8 cellular contexts compared by ENCODE assay signal in the genomic region with DNA sequence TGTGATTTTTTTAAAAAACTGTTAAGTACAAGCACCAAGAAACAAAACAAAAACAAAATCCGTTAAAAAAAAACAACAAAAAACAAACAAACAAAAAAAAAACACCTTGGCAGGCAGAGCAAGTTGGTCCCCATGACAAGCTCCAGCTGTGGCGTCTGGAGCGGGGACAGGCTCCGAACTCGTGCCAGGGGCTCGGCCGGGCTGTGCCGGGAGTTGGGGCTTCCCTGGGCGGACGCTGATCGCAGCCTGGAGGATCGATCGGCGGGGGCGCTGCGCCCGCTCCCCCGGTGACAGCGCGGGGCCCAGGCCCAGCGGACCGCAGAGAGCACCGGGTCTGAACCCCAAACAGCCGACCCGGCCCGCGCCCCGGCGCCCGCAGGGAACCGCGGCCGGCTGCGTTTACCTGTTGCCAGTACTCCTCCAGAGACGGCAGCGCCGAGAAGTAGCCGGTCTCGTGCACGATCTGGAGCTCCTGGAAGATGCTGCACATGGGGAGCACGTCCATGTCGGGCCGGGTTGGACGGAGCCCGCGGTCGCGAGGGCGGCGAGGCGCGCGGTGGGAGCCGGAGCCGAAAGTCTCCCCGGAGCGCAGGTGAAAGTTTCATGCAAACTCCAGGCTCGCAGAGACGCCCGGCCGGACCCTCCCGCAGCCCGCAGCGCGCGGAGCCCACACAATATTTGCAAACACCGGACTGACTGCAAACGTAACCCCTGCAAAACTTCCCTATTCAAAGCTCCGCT. TPM values are rescaled to one million over a fixed set of nuclear protein-coding genes. Genes with fewer than 3 reads are reported as not detected.
DNase-seq lines count a peak whose midpoint lies in the region; ATAC-seq and TF ChIP-seq lines count a peak whose summit lies in the region.

A gene (minus strand): TSS at position 700 of the 741 bp plus-strand sequence. CDS start 195 bp downstream, at position 505.

- peaks cover 34% of the 10 kb centered on the region for H3K4me1 Mint-ChIP-seq in dendritic cell treated with granulocyte-macrophage colony-stimulating factor and Interleukin-4, amounts not matched to agents 40 ng/mL and 50 ng/mL, for 4 days (ENCODE audit: low read depth)
- H3K4me1 Mint-ChIP-seq in stimulated activated naive CD8-positive, alpha-beta T cell treated with anti-CD3 and anti-CD28 coated beads, Interleukin-15, Interleukin-2, amounts not matched to agents 100 ng/mL and 50 ng/mL, for 24 hours (ENCODE audit: low read depth): peaks cover 46% of the 10 kb centered on the region

- H3K4me3 ChIP-seq in RWPE2 (ENCODE audit: severe bottlenecking) (peak within 1 kb of the TSS; percentile 71), right lobe of liver (peak within 1 kb of the TSS; percentile 69 to 87 (median 72))

- peaks cover 2% of the 10 kb centered on the region for H3K9me3 ChIP-seq in RWPE2 (ENCODE audit: severe bottlenecking)
- H3K9me3 ChIP-seq in right lobe of liver: no peaks in the 10 kb centered on the region

- TF ChIP-seq POLR2A in right lobe of liver (IDR thresholded peaks at IDR 0.05): no peak

- H3K27me3 Mint-ChIP-seq in dendritic cell treated with granulocyte-macrophage colony-stimulating factor and Interleukin-4, amounts not matched to agents 40 ng/mL and 50 ng/mL, for 4 days: no peaks in the 10 kb centered on the region
- H3K27me3 Mint-ChIP-seq in stimulated activated naive CD8-positive, alpha-beta T cell treated with anti-CD3 and anti-CD28 coated beads, Interleukin-15, Interleukin-2, amounts not matched to agents 100 ng/mL and 50 ng/mL, for 24 hours: no peaks in the 10 kb centered on the region

- H3K36me3 Mint-ChIP-seq in dendritic cell treated with granulocyte-macrophage colony-stimulating factor and Interleukin-4, amounts not matched to agents 40 ng/mL and 50 ng/mL, for 4 days (ENCODE audit: low read depth): peaks cover 66% of the 10 kb centered on the region
- H3K36me3 Mint-ChIP-seq in stimulated activated naive CD8-positive, alpha-beta T cell treated with anti-CD3 and anti-CD28 coated beads, Interleukin-15, Interleukin-2, amounts not matched to agents 100 ng/mL and 50 ng/mL, for 24 hours (ENCODE audit: low read depth): peaks cover 48% of the 10 kb centered on the region

- peaks cover 3% of the 10 kb centered on the region for H3K9me3 Mint-ChIP-seq in dendritic cell treated with granulocyte-macrophage colony-stimulating factor and Interleukin-4, amounts not matched to agents 40 ng/mL and 50 ng/mL, for 4 days
- peaks cover 2% of the 10 kb centered on the region for H3K9me3 Mint-ChIP-seq in stimulated activated naive CD8-positive, alpha-beta T cell treated with anti-CD3 and anti-CD28 coated beads, Interleukin-15, Interleukin-2, amounts not matched to agents 100 ng/mL and 50 ng/mL, for 24 hours

- H3K4me3 Mint-ChIP-seq in dendritic cell treated with granulocyte-macrophage colony-stimulating factor and Interleukin-4, amounts not matched to agents 40 ng/mL and 50 ng/mL, for 4 days: peak within 1 kb of the TSS; percentile 86
- H3K4me3 Mint-ChIP-seq in stimulated activated naive CD8-positive, alpha-beta T cell treated with anti-CD3 and anti-CD28 coated beads, Interleukin-15, Interleukin-2, amounts not matched to agents 100 ng/mL and 50 ng/mL, for 24 hours: peak within 1 kb of the TSS; percentile 95

- peaks cover 22% of the 10 kb centered on the region for H3K4me1 ChIP-seq in RWPE2 (ENCODE audit: insufficient read depth, poor library complexity, severe bottlenecking)
- H3K4me1 ChIP-seq in right lobe of liver: peaks cover 0 to 24% (median 5%) of the 10 kb centered on the region in 4 donors

- H3K36me3 ChIP-seq in RWPE2 (ENCODE audit: low read depth): peaks cover 52% of the 10 kb centered on the region
- H3K36me3 ChIP-seq in right lobe of liver: peaks cover 0 to 29% (median 18%) of the 10 kb centered on the region in 4 donors

- peak; percentile 62 for DNase-seq in NK-92 treated with Interleukin-12 subunit alpha and Interleukin-12 subunit beta, amount 100 ng/mL, for 24 hours (lab: John Stamatoyannopoulos, UW)
- DNase-seq in NK-92 (lab: John Stamatoyannopoulos, UW; ENCODE audit: unreplicated experiment): no peak
- DNase-seq in RWPE2 (ENCODE audit: low spot score): no peak
- DNase-seq in right lobe of liver: peak in 1 of 3 donors; percentile 68
- DNase-seq in NCI-H226: no peak

- ATAC-seq in HG02840 (IDR thresholded peaks at IDR 0.05; ENCODE audit: low FRiP score, unreplicated experiment): peak; percentile 4
- no peak for ATAC-seq in RWPE2 (ENCODE audit: low read depth)
- peak; percentile 0 to 20 (median 2) for ATAC-seq in right lobe of liver

- H3K27me3 ChIP-seq in RWPE2 (ENCODE audit: insufficient read depth, poor library complexity, severe bottlenecking) (no peaks in the 10 kb centered on the region), right lobe of liver (no peaks in the 10 kb centered on the region)

- WGBS in right lobe of liver (ENCODE audit: insufficient coverage, low coverage, low lambda C conversion rate, missing lambda C conversion rate): 5% methylated on average over 8 of the region's 69 CpGs

- H3K27ac ChIP-seq in RWPE2 (ENCODE audit: poor library complexity, severe bottlenecking) (peak within 1 kb of the TSS; percentile 99), right lobe of liver (peak within 1 kb of the TSS; percentile 100)

- TF ChIP-seq CTCF in RWPE2 (IDR thresholded peaks at IDR 0.05; ENCODE audit: poor library complexity, severe bottlenecking) (no peak), right lobe of liver (IDR thresholded peaks at IDR 0.05) (no peak)

- intact Hi-C loops in dendritic cell treated with granulocyte-macrophage colony-stimulating factor and Interleukin-4, amounts not matched to agents 40 ng/mL and 50 ng/mL, for 4 days (cut with micrococcal nuclease): loop anchor here (1.0 to 10.0 kb wide), 7 partner anchors 21 to 980 kb away; no protein-coding TSS in a partner anchor
- intact Hi-C loops in right lobe of liver (cut with DNase I): no loop called here

- peak within 1 kb of the TSS; percentile 99 for H3K27ac Mint-ChIP-seq in dendritic cell treated with granulocyte-macrophage colony-stimulating factor and Interleukin-4, amounts not matched to agents 40 ng/mL and 50 ng/mL, for 4 days
- H3K27ac Mint-ChIP-seq in stimulated activated naive CD8-positive, alpha-beta T cell treated with anti-CD3 and anti-CD28 coated beads, Interleukin-15, Interleukin-2, amounts not matched to agents 100 ng/mL and 50 ng/mL, for 24 hours: peak within 1 kb of the TSS; percentile 98

RNA-seq across cellular contexts. Expression of the gene that starts here (rescaled TPM):
- total RNA-seq in right lobe of liver: 10 to 100 TPM; 25.2 to 86.4 (median 75.2) TPM
